In the genomic region with DNA sequence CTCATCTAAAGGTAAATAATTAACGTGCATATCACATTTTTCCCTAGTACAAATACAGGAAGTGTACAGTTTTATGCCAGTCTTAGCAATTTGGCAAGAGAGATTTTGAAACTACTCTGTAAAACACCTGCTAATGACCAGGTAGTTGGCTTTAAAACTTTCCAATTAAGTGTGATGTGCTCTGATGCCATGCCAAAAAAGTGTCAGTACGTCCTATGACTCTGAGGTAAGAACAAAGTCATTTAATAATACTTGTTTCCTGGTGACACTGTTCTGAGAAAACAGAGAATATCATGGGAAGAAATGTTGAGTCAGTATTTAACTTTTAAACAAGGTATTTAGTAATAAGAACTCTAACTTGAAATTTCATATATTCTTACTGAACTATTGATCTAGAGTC, we compare ENCODE assay signal across 13 cellular contexts. TPM values are rescaled to one million over a fixed set of nuclear protein-coding genes. Genes with fewer than 3 reads are reported as not detected.
A peak's percentile ranks its signal among the peaks of the same experiment; 100 is the strongest.
DNase-seq lines count a peak whose midpoint lies in the region; ATAC-seq, FAIRE-seq and TF ChIP-seq lines count a peak whose summit lies in the region.
"Had no signal": no experiment of that assay in that cellular context is flagged by ENCODE, and none has a peak within 500 bp of the region (broad histone marks: within the 10 kb centered on the region; RNA-seq: fewer than 3 reads in every experiment).

No MANE protein-coding gene starts in this region.

- H3K9me3 ChIP-seq in Panc1 (ENCODE audit: control insufficient read depth, insufficient read depth, low read depth, low read length), result no peaks in the 10 kb centered on the region
- H3K9me3 ChIP-seq: BLaER1 treated with 17β-estradiol and CSF1 and Interleukin-3, amounts not matched to agents 10 nM and 100 nM had no signal

- H3K27ac Mint-ChIP-seq in Calu3 (ENCODE audit: unreplicated experiment), result peak overlapping the region; percentile 87

- no peaks in the 10 kb centered on the region for H3K27me3 ChIP-seq in Panc1 (ENCODE audit: control insufficient read depth, insufficient read depth, low read length)
- H3K27me3 ChIP-seq: BLaER1 treated with 17β-estradiol and CSF1 and Interleukin-3, amounts not matched to agents 10 nM and 100 nM had no signal

- TF ChIP-seq CTCF in Calu3 (IDR thresholded peaks at IDR 0.05; ENCODE audit: unreplicated experiment), result no peak
- no peak for TF ChIP-seq CTCF in Panc1 (IDR thresholded peaks at IDR 0.05)

- FAIRE-seq in H54 (lab: Jason Lieb, UNC) (peak; percentile 6), islet of Langerhans (lab: Jason Lieb, UNC) (peak; percentile 99)
- FAIRE-seq: TTC549 had no signal

- POLR2A ChIA-PET in Panc1 (lab: Charles Lee), result no interaction called here

- H3K27ac ChIP-seq in Panc1 (ENCODE audit: low read length), result peak overlapping the region; percentile 25; the same call in 1 of the 2 replicates
- H3K27ac ChIP-seq: BLaER1 treated with 17β-estradiol and CSF1 and Interleukin-3, amounts not matched to agents 10 nM and 100 nM had no signal

- CTCF ChIA-PET in Calu3 (lab: Charles Lee), result no interaction called here
- CTCF ChIA-PET in Panc1 (lab: Charles Lee), result no interaction called here

- H3K36me3 Mint-ChIP-seq in Calu3 (ENCODE audit: insufficient read depth, unreplicated experiment), result peaks cover 12% of the 10 kb centered on the region

- peaks cover 48% of the 10 kb centered on the region for H3K4me1 Mint-ChIP-seq in Calu3 (ENCODE audit: low read depth, unreplicated experiment)

- intact Hi-C loops in Calu3 (cut with micrococcal nuclease; ENCODE audit: unreplicated experiment) (no loop called here), Panc1 (cut with micrococcal nuclease; ENCODE audit: unreplicated experiment) (no loop called here)

- in situ Hi-C loops in Panc1 (cut with HindIII; ENCODE audit: low pct_unique_long_range_greater_than_20kb, low sequenced_read_pairs), result no loop called here

- peak; percentile 53 for DNase-seq in Calu3
- no peak for DNase-seq in H54 (ENCODE audit: insufficient read length, low spot score)
- peak; percentile 47 for DNase-seq in Panc1 (ENCODE audit: low read depth, low spot score)
- no peak for DNase-seq in NCI-H2107 treated with DMSO at 0.1 percent for 48 hours (lab: John Stamatoyannopoulos, UW; ENCODE audit: unreplicated experiment)
- DNase-seq in T-helper 2 cell, result no peak
- DNase-seq: effector CD4-positive, alpha-beta T cell; HCEC 1CT; NCI-H446 had no signal

- no peak for TF ChIP-seq POLR2A in H54 (IDR thresholded peaks at IDR 0.05; ENCODE audit: low read depth, low read length)

- no peak for ATAC-seq in Panc1
- ATAC-seq in GM18502 (IDR thresholded peaks at IDR 0.05; ENCODE audit: poor library complexity, unreplicated experiment), result no peak
- ATAC-seq in GM21515 (IDR thresholded peaks at IDR 0.05; ENCODE audit: unreplicated experiment), result no peak

- H3K9me3 Mint-ChIP-seq in Calu3 (ENCODE audit: low read depth, unreplicated experiment), result no peaks in the 10 kb centered on the region

- H3K4me1 ChIP-seq in Panc1 (ENCODE audit: control insufficient read depth, insufficient read depth, low read length), result peaks cover 46% of the 10 kb centered on the region

- H3K36me3 ChIP-seq in Panc1 (ENCODE audit: control insufficient read depth, insufficient read depth, low read length), result no peaks in the 10 kb centered on the region

- BruUV-seq in Calu3 (replicated peaks; lab: Mats Ljungman, UMichigan) (no TSS peak), Panc1 (replicated peaks; lab: Mats Ljungman, UMichigan) (no TSS peak)

- H3K27me3 Mint-ChIP-seq in Calu3 (ENCODE audit: unreplicated experiment), result no peaks in the 10 kb centered on the region

- H3K4me3 Mint-ChIP-seq in Calu3 (ENCODE audit: low read depth, unreplicated experiment), result no peak overlapping the region

- no peak overlapping the region for H3K4me3 ChIP-seq in Panc1 (ENCODE audit: low read depth in 2 of 2, low read length in 2 of 2)
- H3K4me3 ChIP-seq: BLaER1 treated with 17β-estradiol and CSF1 and Interleukin-3, amounts not matched to agents 10 nM and 100 nM had no signal

RNA-seq across cellular contexts. Expression of gene PDZD8, which starts 9.6 kb away (rescaled TPM):
- total RNA-seq in Calu3 (2022), result 44.4 and 45.0 TPM in 2 replicates
- total RNA-seq in Panc1 (2021; ENCODE audit: unreplicated experiment), result 44.7 TPM
- 24.8 TPM for polyA plus RNA-seq in Panc1 (2012; ENCODE audit: insufficient read length)

Comparison
In these comparisons a context has a peak if more than half of its experiments do, and no peak if none do; other contexts are left out.
1. DNase-seq: peak in Calu3 (single experiment) and Panc1 (single experiment); none in H54 (single experiment), NCI-H2107 treated with DMSO at 0.1 percent for 48 hours (single experiment) and T-helper 2 cell (0 of 5).